ENCODE assay signal across 8 cellular contexts in genomic region chr12:21501258-21502163, GRCh38. TPM values are rescaled to one million over a fixed set of nuclear protein-coding genes. Genes with fewer than 3 reads are reported as not detected.
A peak's percentile ranks its signal among the peaks of the same experiment; 100 is the strongest.
DNase-seq lines count a peak whose midpoint lies in the region; ATAC-seq and TF ChIP-seq lines count a peak whose summit lies in the region.

TSS of gene GOLT1B (plus strand) at chr12:21501789. CDS start at chr12:21501924, 135 bp downstream.
TSS of gene RECQL (minus strand) at chr12:21501635. CDS start at chr12:21499570, 2,065 bp downstream.

- peaks cover 37% of the 10 kb centered on the region for H3K4me1 ChIP-seq in upper lobe of right lung

- TF ChIP-seq CTCF in upper lobe of right lung (IDR thresholded peaks at IDR 0.05) = no peak

- no peaks in the 10 kb centered on the region for H3K9me3 ChIP-seq in upper lobe of right lung

- DNase-seq in NCI-H146 treated with DMSO at 0.1 percent for 48 hours (lab: John Stamatoyannopoulos, UW; ENCODE audit: unreplicated experiment) (peak; percentile 100), T-helper 1 cell (peak; percentile 77 to 97 (median 83)), amniotic stem cell (lab: John Stamatoyannopoulos, UW) (peak; percentile 98), left cardiac atrium (peak; percentile 93), posterior vena cava (ENCODE audit: low spot score) (peak; percentile 96), upper lobe of right lung (peak; percentile 91)

- peak within 1 kb of the TSS; percentile 93 for H3K27ac ChIP-seq in upper lobe of right lung

- intact Hi-C loops in left cardiac atrium (cut with DNase I) (loop anchor here in 1 of 2 donors (2.0 kb wide), 1 partner anchor 179 kb away; no protein-coding TSS in a partner anchor), posterior vena cava (cut with DNase I) (no loop called here), upper lobe of right lung (cut with DNase I) (no loop called here)

- H3K27me3 ChIP-seq in upper lobe of right lung = no peaks in the 10 kb centered on the region

- peak; percentile 72 for TF ChIP-seq POLR2A in GM15510 (IDR thresholded peaks at IDR 0.05; ENCODE audit: borderline replicate concordance, extremely low read depth, insufficient read length)

- peak; percentile 98 for ATAC-seq in HG02884 (IDR thresholded peaks at IDR 0.05; ENCODE audit: unreplicated experiment)
- peak; percentile 99 to 100 for ATAC-seq in left cardiac atrium
- peak; percentile 99 for ATAC-seq in upper lobe of right lung

- H3K4me3 ChIP-seq in upper lobe of right lung = peak within 1 kb of the TSS; percentile 97

- peaks cover 25% of the 10 kb centered on the region for H3K36me3 ChIP-seq in upper lobe of right lung

RNA-seq across cellular contexts. Expression of gene GOLT1B, which starts in this region (rescaled TPM):
- total RNA-seq in left cardiac atrium (10 to 100 TPM; 24.9 to 29.7 TPM), posterior vena cava (10 to 100 TPM; 38.5 to 48.7 TPM), upper lobe of right lung (25.0 TPM)

RNA-seq across cellular contexts. Expression of gene RECQL, which starts in this region (rescaled TPM):
- total RNA-seq in left cardiac atrium (10 to 100 TPM; 19.9 to 23.9 TPM), posterior vena cava (10 to 100 TPM; 41.2 to 50.4 TPM), upper lobe of right lung (29.6 TPM)

Comparison
In these comparisons a context has a peak if more than half of its experiments do, and no peak if none do; other contexts are left out.
1. Peak in every context shown above with its lines: DNase-seq, ATAC-seq, H3K4me3 ChIP-seq and H3K27ac ChIP-seq.